2 cellular contexts compared by ENCODE assay signal in the genomic region with DNA sequence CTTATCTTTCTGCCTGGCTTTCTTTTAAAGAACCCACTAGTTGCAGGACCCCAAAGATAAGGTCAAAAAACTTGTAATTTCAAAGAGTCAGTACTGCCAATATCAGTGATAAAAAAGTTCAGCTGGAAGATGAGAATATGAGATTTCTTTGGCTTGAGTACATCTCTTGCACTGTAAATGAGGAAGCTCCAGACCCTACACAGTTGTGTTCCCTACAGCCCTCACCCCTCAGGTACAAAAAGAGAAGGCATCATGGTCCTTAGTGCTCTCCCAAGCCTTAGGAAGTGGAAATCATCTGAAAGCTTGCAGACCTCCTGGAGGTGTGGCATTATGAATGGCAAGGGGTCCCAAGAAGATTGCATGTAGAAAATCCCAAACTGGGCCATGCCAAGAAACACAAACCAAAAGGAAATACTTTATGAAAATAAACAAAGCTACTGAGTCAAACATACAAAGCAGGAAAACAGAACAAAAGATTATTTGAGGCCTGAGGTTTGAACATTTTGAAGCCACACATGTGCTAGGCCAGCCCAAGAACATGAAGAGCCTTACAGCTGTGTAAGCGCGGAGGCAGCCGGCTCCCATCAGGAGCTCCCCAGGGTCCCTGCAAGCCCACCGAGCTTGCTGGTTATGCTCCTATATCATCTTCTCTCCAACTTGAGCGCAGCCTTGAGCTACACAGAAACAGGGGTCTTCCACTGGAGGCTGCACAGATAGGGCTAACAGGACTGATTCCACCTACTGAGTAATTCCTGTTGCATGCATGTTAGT.
TF ChIP-seq lines count a peak whose summit lies in the region.

No MANE protein-coding gene starts in this region.

TF ChIP-seq in A549, 52 proteins besides CTCF, POLR2A, EP300 and RAD21:
- TF ChIP-seq, protein P1, sequence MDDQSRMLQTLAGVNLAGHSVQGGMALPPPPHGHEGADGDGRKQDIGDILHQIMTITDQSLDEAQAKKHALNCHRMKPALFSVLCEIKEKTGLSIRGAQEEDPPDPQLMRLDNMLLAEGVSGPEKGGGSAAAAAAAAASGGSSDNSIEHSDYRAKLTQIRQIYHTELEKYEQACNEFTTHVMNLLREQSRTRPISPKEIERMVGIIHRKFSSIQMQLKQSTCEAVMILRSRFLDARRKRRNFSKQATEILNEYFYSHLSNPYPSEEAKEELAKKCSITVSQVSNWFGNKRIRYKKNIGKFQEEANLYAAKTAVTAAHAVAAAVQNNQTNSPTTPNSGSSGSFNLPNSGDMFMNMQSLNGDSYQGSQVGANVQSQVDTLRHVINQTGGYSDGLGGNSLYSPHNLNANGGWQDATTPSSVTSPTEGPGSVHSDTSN (IDR thresholded peaks at IDR 0.05): no peak
- TF ChIP-seq, protein P2, sequence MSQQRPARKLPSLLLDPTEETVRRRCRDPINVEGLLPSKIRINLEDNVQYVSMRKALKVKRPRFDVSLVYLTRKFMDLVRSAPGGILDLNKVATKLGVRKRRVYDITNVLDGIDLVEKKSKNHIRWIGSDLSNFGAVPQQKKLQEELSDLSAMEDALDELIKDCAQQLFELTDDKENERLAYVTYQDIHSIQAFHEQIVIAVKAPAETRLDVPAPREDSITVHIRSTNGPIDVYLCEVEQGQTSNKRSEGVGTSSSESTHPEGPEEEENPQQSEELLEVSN (IDR thresholded peaks at IDR 0.05; ENCODE audit: borderline replicate concordance, low read depth): no peak
- TF ChIP-seq CHD2 (IDR thresholded peaks at IDR 0.05; ENCODE audit: low read length, partially characterized antibody) (no peak), EHMT2 (IDR thresholded peaks at IDR 0.05; ENCODE audit: low read depth) (no peak), MAZ (IDR thresholded peaks at IDR 0.05; ENCODE audit: borderline replicate concordance, low read depth, low read length) (no peak), KDM5A (IDR thresholded peaks at IDR 0.05) (no peak), ESRRA (IDR thresholded peaks at IDR 0.05; ENCODE audit: borderline replicate concordance, low read length) (no peak), SMC3 (IDR thresholded peaks at IDR 0.05) (no peak), RFX5 (IDR thresholded peaks at IDR 0.05) (no peak), EHF (CRISPR knock-in tag; IDR thresholded peaks at IDR 0.05) (no peak), HEYL (CRISPR knock-in tag; IDR thresholded peaks at IDR 0.05) (no peak), PHF8 (IDR thresholded peaks at IDR 0.05; ENCODE audit: borderline replicate concordance, low read depth) (no peak), RARB (CRISPR knock-in tag; IDR thresholded peaks at IDR 0.05) (no peak)

TF ChIP-seq in HCT116, 20 proteins besides CTCF, POLR2A, EP300 and RAD21 (continued from another document):
- TF ChIP-seq FOSL1 (IDR thresholded peaks at IDR 0.05; ENCODE audit: low read depth) (no peak), SRF (IDR thresholded peaks at IDR 0.05; ENCODE audit: low read depth) (no peak), POLR2AphosphoS5 (IDR thresholded peaks at IDR 0.05; ENCODE audit: low read depth, low read length) (no peak), TCF7L2 (IDR thresholded peaks at IDR 0.05; ENCODE audit: borderline replicate concordance, extremely low read depth, insufficient read depth, insufficient read length) (no peak), ZFX (IDR thresholded peaks at IDR 0.05) (no peak), JUND (IDR thresholded peaks at IDR 0.05) (no peak), SP1 (IDR thresholded peaks at IDR 0.05; ENCODE audit: low read depth) (no peak)
- TF ChIP-seq, protein P3, sequence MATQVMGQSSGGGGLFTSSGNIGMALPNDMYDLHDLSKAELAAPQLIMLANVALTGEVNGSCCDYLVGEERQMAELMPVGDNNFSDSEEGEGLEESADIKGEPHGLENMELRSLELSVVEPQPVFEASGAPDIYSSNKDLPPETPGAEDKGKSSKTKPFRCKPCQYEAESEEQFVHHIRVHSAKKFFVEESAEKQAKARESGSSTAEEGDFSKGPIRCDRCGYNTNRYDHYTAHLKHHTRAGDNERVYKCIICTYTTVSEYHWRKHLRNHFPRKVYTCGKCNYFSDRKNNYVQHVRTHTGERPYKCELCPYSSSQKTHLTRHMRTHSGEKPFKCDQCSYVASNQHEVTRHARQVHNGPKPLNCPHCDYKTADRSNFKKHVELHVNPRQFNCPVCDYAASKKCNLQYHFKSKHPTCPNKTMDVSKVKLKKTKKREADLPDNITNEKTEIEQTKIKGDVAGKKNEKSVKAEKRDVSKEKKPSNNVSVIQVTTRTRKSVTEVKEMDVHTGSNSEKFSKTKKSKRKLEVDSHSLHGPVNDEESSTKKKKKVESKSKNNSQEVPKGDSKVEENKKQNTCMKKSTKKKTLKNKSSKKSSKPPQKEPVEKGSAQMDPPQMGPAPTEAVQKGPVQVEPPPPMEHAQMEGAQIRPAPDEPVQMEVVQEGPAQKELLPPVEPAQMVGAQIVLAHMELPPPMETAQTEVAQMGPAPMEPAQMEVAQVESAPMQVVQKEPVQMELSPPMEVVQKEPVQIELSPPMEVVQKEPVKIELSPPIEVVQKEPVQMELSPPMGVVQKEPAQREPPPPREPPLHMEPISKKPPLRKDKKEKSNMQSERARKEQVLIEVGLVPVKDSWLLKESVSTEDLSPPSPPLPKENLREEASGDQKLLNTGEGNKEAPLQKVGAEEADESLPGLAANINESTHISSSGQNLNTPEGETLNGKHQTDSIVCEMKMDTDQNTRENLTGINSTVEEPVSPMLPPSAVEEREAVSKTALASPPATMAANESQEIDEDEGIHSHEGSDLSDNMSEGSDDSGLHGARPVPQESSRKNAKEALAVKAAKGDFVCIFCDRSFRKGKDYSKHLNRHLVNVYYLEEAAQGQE (IDR thresholded peaks at IDR 0.05; ENCODE audit: low read depth): no peak
- TF ChIP-seq, protein P4, sequence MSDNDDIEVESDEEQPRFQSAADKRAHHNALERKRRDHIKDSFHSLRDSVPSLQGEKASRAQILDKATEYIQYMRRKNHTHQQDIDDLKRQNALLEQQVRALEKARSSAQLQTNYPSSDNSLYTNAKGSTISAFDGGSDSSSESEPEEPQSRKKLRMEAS (IDR thresholded peaks at IDR 0.05): no peak
- TF ChIP-seq, protein P5, sequence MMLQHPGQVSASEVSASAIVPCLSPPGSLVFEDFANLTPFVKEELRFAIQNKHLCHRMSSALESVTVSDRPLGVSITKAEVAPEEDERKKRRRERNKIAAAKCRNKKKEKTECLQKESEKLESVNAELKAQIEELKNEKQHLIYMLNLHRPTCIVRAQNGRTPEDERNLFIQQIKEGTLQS (IDR thresholded peaks at IDR 0.05): no peak
